Comparison of ENCODE assay signal across 25 cellular contexts in the genomic region with DNA sequence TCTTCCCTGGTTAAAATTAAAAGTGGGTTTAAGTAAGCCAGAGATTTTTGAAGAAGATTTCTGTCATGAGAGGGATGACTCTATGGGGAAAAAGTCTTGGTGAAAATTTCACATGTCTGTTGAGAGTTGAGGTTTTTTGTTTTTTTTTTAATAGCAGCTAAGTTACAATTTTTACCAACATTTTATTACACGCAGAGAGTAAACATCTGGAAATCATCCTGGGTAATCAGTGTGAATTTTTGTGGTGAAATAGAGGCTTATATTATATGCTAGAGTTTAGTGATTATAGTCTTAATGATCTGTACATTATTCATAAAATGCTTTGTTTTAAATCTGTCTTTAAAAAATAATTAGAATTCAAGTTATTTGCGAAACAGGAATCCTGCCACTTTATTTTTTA.
"Had no signal": no experiment of that assay in that cellular context is flagged by ENCODE, and none has a peak within 500 bp of the region (broad histone marks: within the 10 kb centered on the region; RNA-seq: fewer than 3 reads in every experiment).

No MANE protein-coding gene starts in this region.

- H3K27ac Mint-ChIP-seq: activated B cell treated with CpG ODN at 0.5 μM for 24 hours; activated CD4-positive, alpha-beta memory T cell treated with anti-CD3 and anti-CD28 coated beads for 36 hours; activated CD4-positive, alpha-beta T cell treated with anti-CD3 and anti-CD28 coated beads, Interleukin-2, amount 10 ng/mL, durations not matched to agents 7 days and 5 days; activated naive CD4-positive, alpha-beta T cell treated with anti-CD3 and anti-CD28 coated beads, Interleukin-2, amount 50 U/mL, for 72 hours; activated naive CD8-positive, alpha-beta T cell treated with anti-CD3 and anti-CD28 coated beads, Interleukin-2, amount 50 U/mL, for 24 hours; T-cell had no signal

- H3K4me3 Mint-ChIP-seq: activated B cell treated with CpG ODN at 0.5 μM for 24 hours; activated CD4-positive, alpha-beta memory T cell treated with anti-CD3 and anti-CD28 coated beads for 36 hours; activated CD4-positive, alpha-beta T cell treated with anti-CD3 and anti-CD28 coated beads, Interleukin-2, amount 10 ng/mL, durations not matched to agents 7 days and 5 days; activated naive CD8-positive, alpha-beta T cell treated with anti-CD3 and anti-CD28 coated beads, Interleukin-2, amount 50 U/mL, for 24 hours; activated T-cell treated with anti-CD3 and anti-CD28 coated beads, Interleukin-2, amount 50 U/mL, for 4 hours; T-cell had no signal

- H3K4me2 ChIP-seq: KMS-11 had no signal

- H3K27me3 ChIP-seq: MG63 had no signal

- H3K36me3 Mint-ChIP-seq: activated CD4-positive, alpha-beta memory T cell treated with anti-CD3 and anti-CD28 coated beads for 36 hours; activated naive CD4-positive, alpha-beta T cell treated with anti-CD3 and anti-CD28 coated beads, Interleukin-2, amount 50 U/mL, for 72 hours; brain; T-cell had no signal

- H3K9me3 ChIP-seq: MG63 had no signal

- H3K9ac ChIP-seq: KMS-11 had no signal

- H3K4me1 Mint-ChIP-seq: activated CD4-positive, alpha-beta T cell treated with anti-CD3 and anti-CD28 coated beads, Interleukin-2, amount 10 ng/mL, durations not matched to agents 7 days and 5 days; activated naive CD8-positive, alpha-beta T cell treated with anti-CD3 and anti-CD28 coated beads, Interleukin-2, amount 50 U/mL, for 24 hours; T-cell had no signal

- H3K27ac ChIP-seq: KMS-11 had no signal

- DNase-seq: activated B cell treated with CpG ODN at 0.5 μM for 24 hours; activated CD4-positive, alpha-beta memory T cell treated with anti-CD3 and anti-CD28 coated beads for 36 hours; activated CD4-positive, alpha-beta T cell treated with anti-CD3 and anti-CD28 coated beads, Interleukin-2, amount 10 ng/mL, durations not matched to agents 7 days and 5 days; activated CD8-positive, alpha-beta memory T cell treated with anti-CD3 and anti-CD28 coated beads for 24 hours; activated effector memory CD4-positive, alpha-beta T cell treated with anti-CD3 and anti-CD28 coated beads, Interleukin-2, amount 50 U/mL, for 16 hours; activated naive CD4-positive, alpha-beta T cell treated with Interleukin-2 at 50 U/mL for 16 hours; activated naive CD8-positive, alpha-beta T cell treated with anti-CD3 and anti-CD28 coated beads, Interleukin-2, amount 50 U/mL, for 24 hours; activated T-cell treated with anti-CD3 and anti-CD28 coated beads, Interleukin-2, amount 50 U/mL, for 4 hours; amygdala; MG63; MV-4-11; NCI-H1105; NCI-H1436; NCI-H1694 treated with DMSO at 0.1 percent for 48 hours; NCI-H2029 treated with DMSO at 0.1 percent for 48 hours; NCI-H345; NCI-H510A; NCI-H526 treated with DMSO at 0.1 percent for 48 hours; SIG-M5; T-cell; T-helper 2 cell; T1000 had no signal

- ATAC-seq: activated naive CD4-positive, alpha-beta T cell treated with anti-CD3 and anti-CD28 coated beads, Interleukin-2, amount 50 U/mL, for 72 hours; activated naive CD8-positive, alpha-beta T cell treated with anti-CD3 and anti-CD28 coated beads, Interleukin-2, amount 50 U/mL, for 24 hours; activated T-cell treated with anti-CD3 and anti-CD28 coated beads, Interleukin-2, amount 50 U/mL, for 4 hours; T-cell had no signal

- H3K36me3 ChIP-seq: MG63 had no signal

- H3K9me3 Mint-ChIP-seq: activated B cell treated with CpG ODN at 0.5 μM for 24 hours; activated CD4-positive, alpha-beta memory T cell treated with anti-CD3 and anti-CD28 coated beads for 36 hours; activated CD4-positive, alpha-beta T cell treated with anti-CD3 and anti-CD28 coated beads, Interleukin-2, amount 10 ng/mL, durations not matched to agents 7 days and 5 days; activated naive CD4-positive, alpha-beta T cell treated with anti-CD3 and anti-CD28 coated beads, Interleukin-2, amount 50 U/mL, for 72 hours; activated naive CD8-positive, alpha-beta T cell treated with anti-CD3 and anti-CD28 coated beads, Interleukin-2, amount 50 U/mL, for 24 hours; activated T-cell treated with anti-CD3 and anti-CD28 coated beads, Interleukin-2, amount 50 U/mL, for 4 hours; brain; T-cell had no signal

- H3K4me3 ChIP-seq: MG63 had no signal

- H3K27me3 Mint-ChIP-seq: brain had no signal
